ENCODE assay signal across 1 cellular context in genomic region chr16:30009085-30009862, GRCh38.
TF ChIP-seq lines count a peak whose summit lies in the region.

No MANE protein-coding gene starts in this region.

TF ChIP-seq in WTC11, 78 proteins besides CTCF, POLR2A, EP300 and RAD21 (continued from another document):
- TF ChIP-seq HMGXB4 (CRISPR knock-in tag; IDR thresholded peaks at IDR 0.05) (no peak), KAT7 (CRISPR knock-in tag; IDR thresholded peaks at IDR 0.05; ENCODE audit: borderline replicate concordance) (no peak), ATF3 (CRISPR knock-in tag; conservative IDR thresholded peaks at IDR 0.05) (no peak), TEAD4 (CRISPR knock-in tag; IDR thresholded peaks at IDR 0.05) (no peak), PRDM15 (CRISPR knock-in tag; IDR thresholded peaks at IDR 0.05) (no peak)
